ENCODE assay signal across 19 cellular contexts in the genomic region with DNA sequence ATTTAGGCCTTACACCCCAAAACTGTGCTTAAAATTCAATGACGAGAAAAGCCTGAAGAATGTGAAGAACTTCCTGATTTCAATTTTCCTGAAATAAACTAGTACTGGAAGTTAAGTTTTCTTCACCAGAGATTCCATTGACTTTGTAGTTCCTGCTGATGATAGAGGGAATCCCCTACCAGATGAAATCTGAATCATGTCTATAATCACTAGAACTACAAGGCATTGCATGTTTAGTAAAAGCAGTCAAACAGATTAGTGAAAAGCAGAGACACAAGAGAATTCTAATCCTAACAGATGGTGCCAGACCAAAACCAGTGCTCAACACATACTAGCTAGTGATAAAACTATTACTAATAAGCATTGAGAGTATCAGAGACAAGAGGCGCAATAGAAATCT.
DNase-seq lines count a peak whose midpoint lies in the region; ATAC-seq, FAIRE-seq and TF ChIP-seq lines count a peak whose summit lies in the region.
"Had no signal": no experiment of that assay in that cellular context is flagged by ENCODE, and none has a peak within 500 bp of the region (broad histone marks: within the 10 kb centered on the region; RNA-seq: fewer than 3 reads in every experiment).

No MANE protein-coding gene starts in this region.

- H3K9me3 Mint-ChIP-seq in activated T-cell treated with anti-CD3 and anti-CD28 coated beads, Interleukin-2, amount 50 U/mL, for 72 hours = no peaks in the 10 kb centered on the region
- no peaks in the 10 kb centered on the region for H3K9me3 Mint-ChIP-seq in activated T-cell treated with anti-CD3 and anti-CD28 coated beads, Interleukin-2, amount 50 U/mL, for 4 hours
- H3K9me3 Mint-ChIP-seq in activated B cell treated with CpG ODN at 0.5 μM for 24 hours = no peaks in the 10 kb centered on the region
- H3K9me3 Mint-ChIP-seq in type B pancreatic cell = no peaks in the 10 kb centered on the region
- H3K9me3 Mint-ChIP-seq: endodermal cell had no signal

- peak; percentile 33 for FAIRE-seq in islet of Langerhans (lab: Jason Lieb, UNC)
- FAIRE-seq: GM12891 had no signal

- DNase-seq in activated T-cell treated with anti-CD3 and anti-CD28 coated beads, Interleukin-2, amount 50 U/mL, for 72 hours = no peak
- DNase-seq in activated T-cell treated with anti-CD3 and anti-CD28 coated beads, Interleukin-2, amount 50 U/mL, for 4 hours = no peak
- DNase-seq in activated B cell treated with CpG ODN at 0.5 μM for 24 hours (no peak), type B pancreatic cell (ENCODE audit: extremely low spot score, unreplicated experiment) (no peak), G401 (ENCODE audit: low spot score) (no peak), T1000 (lab: John Stamatoyannopoulos, UW) (no peak)
- DNase-seq: ACHN; activated CD8-positive, alpha-beta memory T cell treated with anti-CD3 and anti-CD28 coated beads for 24 hours; activated T-cell treated with anti-CD3 and anti-CD28 coated beads, Interleukin-2, amount 50 U/mL, for 48 hours; endodermal cell; KG1; NCI-H187 treated with DMSO at 0.1 percent for 48 hours; right cardiac atrium; stimulated activated CD4-positive, alpha-beta T cell treated with anti-CD3 and anti-CD28 coated beads, Interleukin-15, amount 100 ng/mL, for 24 hours had no signal

- peaks cover 44% of the 10 kb centered on the region for H3K27me3 Mint-ChIP-seq in activated T-cell treated with anti-CD3 and anti-CD28 coated beads, Interleukin-2, amount 50 U/mL, for 72 hours (ENCODE audit: low read depth)
- peaks cover 15% of the 10 kb centered on the region for H3K27me3 Mint-ChIP-seq in activated T-cell treated with anti-CD3 and anti-CD28 coated beads, Interleukin-2, amount 50 U/mL, for 4 hours (ENCODE audit: low read depth)
- H3K27me3 Mint-ChIP-seq in activated B cell treated with CpG ODN at 0.5 μM for 24 hours (no peaks in the 10 kb centered on the region), type B pancreatic cell (peaks cover 5% of the 10 kb centered on the region)

- CTCF ChIA-PET in activated B cell treated with CpG ODN at 0.5 μM for 24 hours (lab: Charles Lee) = no interaction called here

- TF ChIP-seq CTCF in activated B cell treated with CpG ODN at 0.5 μM for 24 hours (IDR thresholded peaks at IDR 0.05) (no peak), type B pancreatic cell (conservative IDR thresholded peaks at IDR 0.05) (no peak)

- H3K4me3 Mint-ChIP-seq in activated T-cell treated with anti-CD3 and anti-CD28 coated beads, Interleukin-2, amount 50 U/mL, for 72 hours = no peak overlapping the region
- no peak overlapping the region for H3K4me3 Mint-ChIP-seq in activated T-cell treated with anti-CD3 and anti-CD28 coated beads, Interleukin-2, amount 50 U/mL, for 4 hours
- H3K4me3 Mint-ChIP-seq in activated B cell treated with CpG ODN at 0.5 μM for 24 hours (peak overlapping the region; percentile 63), type B pancreatic cell (peak overlapping the region; percentile 47)
- H3K4me3 Mint-ChIP-seq: activated naive CD8-positive, alpha-beta T cell; endodermal cell had no signal

- H3K36me3 Mint-ChIP-seq in activated T-cell treated with anti-CD3 and anti-CD28 coated beads, Interleukin-2, amount 50 U/mL, for 72 hours (ENCODE audit: insufficient read depth in 2 of 2) = no peaks in the 10 kb centered on the region
- H3K36me3 Mint-ChIP-seq in activated T-cell treated with anti-CD3 and anti-CD28 coated beads, Interleukin-2, amount 50 U/mL, for 4 hours (ENCODE audit: insufficient read depth) = no peaks in the 10 kb centered on the region
- H3K36me3 Mint-ChIP-seq in activated B cell treated with CpG ODN at 0.5 μM for 24 hours (ENCODE audit: low read depth) = peaks cover 6% of the 10 kb centered on the region
- H3K36me3 Mint-ChIP-seq in type B pancreatic cell = peaks cover 16% of the 10 kb centered on the region
- H3K36me3 Mint-ChIP-seq: activated naive CD8-positive, alpha-beta T cell had no signal

- peak in 1 of 2 donors; percentile 12 for ATAC-seq in activated T-cell treated with anti-CD3 and anti-CD28 coated beads, Interleukin-2, amount 50 U/mL, for 72 hours (replicated peaks in 1 of 2)
- no peak for ATAC-seq in activated T-cell treated with anti-CD3 and anti-CD28 coated beads, Interleukin-2, amount 50 U/mL, for 4 hours
- no peak for ATAC-seq in activated B cell treated with CpG ODN at 0.5 μM for 24 hours (ENCODE audit: low read depth)
- no peak for ATAC-seq in HG02840 (IDR thresholded peaks at IDR 0.05; ENCODE audit: low FRiP score, unreplicated experiment)
- ATAC-seq: activated CD4-positive, CD25-positive, alpha-beta regulatory T cell treated with anti-CD3 and anti-CD28 coated beads, Interleukin-2, amount 50 U/mL, for 24 hours; right cardiac atrium had no signal

- peak overlapping the region; percentile 20 for H3K27ac Mint-ChIP-seq in activated T-cell treated with anti-CD3 and anti-CD28 coated beads, Interleukin-2, amount 50 U/mL, for 72 hours
- H3K27ac Mint-ChIP-seq in activated B cell treated with CpG ODN at 0.5 μM for 24 hours (peak overlapping the region; percentile 80), type B pancreatic cell (no peak overlapping the region)
- H3K27ac Mint-ChIP-seq: activated naive CD8-positive, alpha-beta T cell; endodermal cell had no signal

- POLR2A ChIA-PET in activated B cell treated with CpG ODN at 0.5 μM for 24 hours (lab: Charles Lee) = interaction anchor here (2.2 kb wide), 1 partner anchor 27 kb away, joined by 9 read pairs; no protein-coding TSS in a partner anchor

- intact Hi-C loops in activated B cell treated with CpG ODN at 0.5 μM for 24 hours (cut with micrococcal nuclease) = no loop called here

- H3K4me1 Mint-ChIP-seq in activated T-cell treated with anti-CD3 and anti-CD28 coated beads, Interleukin-2, amount 50 U/mL, for 72 hours (ENCODE audit: low read depth) = peaks cover 29% of the 10 kb centered on the region
- H3K4me1 Mint-ChIP-seq in activated T-cell treated with anti-CD3 and anti-CD28 coated beads, Interleukin-2, amount 50 U/mL, for 4 hours (ENCODE audit: low read depth) = peaks cover 9% of the 10 kb centered on the region
- peaks cover 58% of the 10 kb centered on the region for H3K4me1 Mint-ChIP-seq in activated B cell treated with CpG ODN at 0.5 μM for 24 hours
- peaks cover 32% of the 10 kb centered on the region for H3K4me1 Mint-ChIP-seq in type B pancreatic cell (ENCODE audit: unreplicated experiment)

- in situ Hi-C loops in G401 (cut with HindIII; ENCODE audit: low sequenced_read_pairs) = no loop called here

Comparison
In these comparisons a context has a peak if more than half of its experiments do, and no peak if none do; other contexts are left out.
1. H3K4me3 Mint-ChIP-seq: peak in activated B cell treated with CpG ODN at 0.5 μM for 24 hours (single experiment) and type B pancreatic cell (single experiment); none in activated T-cell treated with anti-CD3 and anti-CD28 coated beads, Interleukin-2, amount 50 U/mL, for 72 hours (0 of 2) and activated T-cell treated with anti-CD3 and anti-CD28 coated beads, Interleukin-2, amount 50 U/mL, for 4 hours (single experiment).